In the genomic region with DNA sequence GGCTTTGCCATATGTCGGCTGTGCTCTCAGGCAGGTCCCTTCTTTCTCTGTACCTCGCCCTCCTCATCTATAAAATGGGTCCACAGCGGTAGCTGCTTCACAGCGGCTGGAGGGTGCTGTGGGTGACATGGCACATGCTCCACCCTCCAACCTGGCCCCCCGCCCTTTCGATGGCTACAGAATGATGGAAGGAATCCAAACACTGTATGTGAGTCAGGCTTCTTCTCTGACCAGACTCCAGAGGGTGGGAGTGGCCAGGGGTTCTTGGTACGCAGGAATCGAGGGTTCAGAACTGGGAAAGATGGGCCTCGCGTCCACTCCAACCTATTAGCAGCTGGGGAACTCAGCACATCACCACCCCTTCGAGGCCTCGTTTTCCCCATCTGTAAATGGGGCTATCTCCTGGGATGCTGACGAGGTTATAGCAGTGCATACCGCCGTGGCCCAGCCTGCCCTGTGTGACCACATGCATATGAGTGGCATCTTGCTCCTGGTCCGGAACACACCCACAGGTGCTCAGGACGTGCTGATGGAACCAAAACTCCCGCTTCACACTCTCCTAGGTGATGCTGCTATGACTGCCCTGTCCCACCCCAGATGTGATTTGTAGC, we compare ENCODE assay signal across 1 cellular context.
TF ChIP-seq lines count a peak whose summit lies in the region.

No MANE protein-coding gene starts in this region.

TF ChIP-seq in HepG2, 621 proteins besides CTCF, POLR2A, EP300 and RAD21:
- TF ChIP-seq ZZZ3 (CRISPR knock-in tag; IDR thresholded peaks at IDR 0.05; ENCODE audit: borderline replicate concordance), result no peak
- TF ChIP-seq ZNF17 (CRISPR knock-in tag; IDR thresholded peaks at IDR 0.05), result no peak
- no peak for TF ChIP-seq PAF1 (CRISPR knock-in tag; IDR thresholded peaks at IDR 0.05)
- TF ChIP-seq ZNF629 (CRISPR knock-in tag; conservative IDR thresholded peaks at IDR 0.05), result 0 out of 2 replicates have a peak, but pooled peaks have one; percentile 18
- TF ChIP-seq ZNF841 (CRISPR knock-in tag; IDR thresholded peaks at IDR 0.05; ENCODE audit: borderline replicate concordance), result no peak
